1 cellular context compared by ENCODE assay signal in genomic region chr2:15259356-15259756, GRCh38.
TF ChIP-seq lines count a peak whose summit lies in the region.

No MANE protein-coding gene starts in this region.

TF ChIP-seq in WTC11, 78 proteins besides CTCF, POLR2A, EP300 and RAD21 (continued from another document):
- TF ChIP-seq, protein P1, sequence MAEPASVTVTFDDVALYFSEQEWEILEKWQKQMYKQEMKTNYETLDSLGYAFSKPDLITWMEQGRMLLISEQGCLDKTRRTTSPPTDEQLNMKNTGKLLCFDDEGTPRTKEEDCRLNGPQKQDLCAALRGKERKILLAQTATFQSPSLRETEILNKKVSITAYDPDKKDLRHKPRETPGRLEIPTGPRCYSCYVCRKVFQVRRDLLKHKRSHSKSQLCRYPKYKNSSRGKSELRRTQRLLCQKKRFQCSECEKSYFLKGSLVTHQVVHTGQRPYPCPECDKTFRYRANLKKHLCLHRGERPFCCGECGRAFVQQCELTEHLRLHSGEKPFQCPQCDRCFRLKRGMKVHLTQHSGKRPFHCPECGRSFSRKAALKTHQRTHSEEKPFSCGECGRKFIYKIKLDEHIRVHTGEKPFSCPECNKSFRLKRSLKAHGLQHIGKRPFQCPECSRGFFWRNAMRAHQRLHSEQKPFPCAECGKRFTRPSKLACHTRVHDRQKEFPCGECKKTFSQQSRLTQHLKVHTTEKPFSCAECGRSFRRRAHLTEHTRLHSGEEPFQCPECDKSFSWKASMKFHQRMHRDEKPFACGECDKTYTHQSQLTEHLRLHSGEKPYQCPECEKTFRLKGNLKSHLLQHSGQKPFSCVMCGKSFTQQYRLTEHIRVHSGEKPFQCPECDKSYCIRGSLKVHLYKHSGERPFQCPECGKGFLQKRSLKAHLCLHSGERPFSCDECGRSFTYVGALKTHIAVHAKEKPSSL (CRISPR knock-in tag; conservative IDR thresholded peaks at IDR 0.05) = no peak
- TF ChIP-seq, protein P2, sequence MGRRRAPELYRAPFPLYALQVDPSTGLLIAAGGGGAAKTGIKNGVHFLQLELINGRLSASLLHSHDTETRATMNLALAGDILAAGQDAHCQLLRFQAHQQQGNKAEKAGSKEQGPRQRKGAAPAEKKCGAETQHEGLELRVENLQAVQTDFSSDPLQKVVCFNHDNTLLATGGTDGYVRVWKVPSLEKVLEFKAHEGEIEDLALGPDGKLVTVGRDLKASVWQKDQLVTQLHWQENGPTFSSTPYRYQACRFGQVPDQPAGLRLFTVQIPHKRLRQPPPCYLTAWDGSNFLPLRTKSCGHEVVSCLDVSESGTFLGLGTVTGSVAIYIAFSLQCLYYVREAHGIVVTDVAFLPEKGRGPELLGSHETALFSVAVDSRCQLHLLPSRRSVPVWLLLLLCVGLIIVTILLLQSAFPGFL (CRISPR knock-in tag; IDR thresholded peaks at IDR 0.05; ENCODE audit: borderline replicate concordance) = no peak
- TF ChIP-seq ETV6 (CRISPR knock-in tag; IDR thresholded peaks at IDR 0.05) (peak; percentile 85; the same call in 1 of the 2 replicates), TP53 (CRISPR knock-in tag; IDR thresholded peaks at IDR 0.05) (no peak), ELF4 (CRISPR knock-in tag; IDR thresholded peaks at IDR 0.05; ENCODE audit: low read depth) (no peak), TEAD1 (CRISPR knock-in tag; IDR thresholded peaks at IDR 0.05) (peak; percentile 91), ZNF317 (CRISPR knock-in tag; IDR thresholded peaks at IDR 0.05; ENCODE audit: borderline replicate concordance, low read depth) (no peak), NR1H2 (CRISPR knock-in tag; IDR thresholded peaks at IDR 0.05) (no peak), SMAD4 (CRISPR knock-in tag; IDR thresholded peaks at IDR 0.05) (no peak), ZNF396 (CRISPR knock-in tag; IDR thresholded peaks at IDR 0.05; ENCODE audit: borderline replicate concordance) (peak; percentile 63; the same call in 1 of the 2 replicates), AR (CRISPR knock-in tag; IDR thresholded peaks at IDR 0.05) (no peak), IRF2 (CRISPR knock-in tag; IDR thresholded peaks at IDR 0.05; ENCODE audit: borderline replicate concordance, low read depth) (no peak), FOXK1 (CRISPR knock-in tag; IDR thresholded peaks at IDR 0.05) (peak; percentile 67; the same call in 1 of the 2 replicates)
- TF ChIP-seq, protein P3, sequence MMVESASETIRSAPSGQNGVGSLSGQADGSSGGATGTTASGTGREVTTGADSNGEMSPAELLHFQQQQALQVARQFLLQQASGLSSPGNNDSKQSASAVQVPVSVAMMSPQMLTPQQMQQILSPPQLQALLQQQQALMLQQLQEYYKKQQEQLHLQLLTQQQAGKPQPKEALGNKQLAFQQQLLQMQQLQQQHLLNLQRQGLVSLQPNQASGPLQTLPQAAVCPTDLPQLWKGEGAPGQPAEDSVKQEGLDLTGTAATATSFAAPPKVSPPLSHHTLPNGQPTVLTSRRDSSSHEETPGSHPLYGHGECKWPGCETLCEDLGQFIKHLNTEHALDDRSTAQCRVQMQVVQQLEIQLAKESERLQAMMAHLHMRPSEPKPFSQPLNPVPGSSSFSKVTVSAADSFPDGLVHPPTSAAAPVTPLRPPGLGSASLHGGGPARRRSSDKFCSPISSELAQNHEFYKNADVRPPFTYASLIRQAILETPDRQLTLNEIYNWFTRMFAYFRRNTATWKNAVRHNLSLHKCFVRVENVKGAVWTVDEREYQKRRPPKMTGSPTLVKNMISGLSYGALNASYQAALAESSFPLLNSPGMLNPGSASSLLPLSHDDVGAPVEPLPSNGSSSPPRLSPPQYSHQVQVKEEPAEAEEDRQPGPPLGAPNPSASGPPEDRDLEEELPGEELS (CRISPR knock-in tag; IDR thresholded peaks at IDR 0.05) = peak; percentile 81; the same call in 1 of the 2 replicates
